Comparison of ENCODE assay signal across 23 cellular contexts in genomic region chr1:169468982-169469381, GRCh38. TPM values are rescaled to one million over a fixed set of nuclear protein-coding genes. Genes with fewer than 3 reads are reported as not detected.
DNase-seq lines count a peak whose midpoint lies in the region; ATAC-seq and TF ChIP-seq lines count a peak whose summit lies in the region.
"Had no signal": no experiment of that assay in that cellular context is flagged by ENCODE, and none has a peak within 500 bp of the region (broad histone marks: within the 10 kb centered on the region; RNA-seq: fewer than 3 reads in every experiment).

No MANE protein-coding gene starts in this region.

- ATAC-seq in SK-N-SH treated with all-trans-retinoic acid at 6 μM for 48 hours (no peak), HG02759 (IDR thresholded peaks at IDR 0.05; ENCODE audit: unreplicated experiment) (no peak), natural killer cell (no peak)
- ATAC-seq in stimulated activated effector memory CD8-positive, alpha-beta T cell treated with anti-CD3 and anti-CD28 coated beads, Interleukin-12 subunit alpha, Interleukin-12 subunit beta, amount 100 ng/mL, for 72 hours, result peak; percentile 51
- ATAC-seq: GM12878, Panc1, Right ventricle myocardium inferior had no signal

- peaks cover 6 to 32% of the 10 kb centered on the region in 2 experiments for H3K36me3 ChIP-seq in SK-N-SH (replicated peaks in 1 of 2; ENCODE audit: control insufficient read depth in 1 of 2, insufficient read depth in 2 of 2, low read length in 1 of 2)

- H2AFZ ChIP-seq in SK-N-SH (ENCODE audit: low read depth), result no peak overlapping the region

- H3K4me2 ChIP-seq in SK-N-SH, result no peak overlapping the region
- H3K4me2 ChIP-seq: BLaER1 treated with 17β-estradiol and CSF1 and Interleukin-3, amounts not matched to agents 10 nM and 100 nM had no signal

- H3K36me3 Mint-ChIP-seq in stimulated activated effector memory CD8-positive, alpha-beta T cell treated with anti-CD3 and anti-CD28 coated beads, Interleukin-12 subunit alpha, Interleukin-12 subunit beta, amount 100 ng/mL, for 72 hours, result peaks cover 19% of the 10 kb centered on the region
- no peaks in the 10 kb centered on the region for H3K36me3 Mint-ChIP-seq in natural killer cell

- TF ChIP-seq RAD21 in SK-N-SH (IDR thresholded peaks at IDR 0.05; ENCODE audit: low read length), result no peak

- TF ChIP-seq EP300 in SK-N-SH (IDR thresholded peaks at IDR 0.05; ENCODE audit: borderline replicate concordance in 1 of 2, low read depth in 1 of 2, low read length in 1 of 2), result no peak

- H3K9me3 Mint-ChIP-seq in stimulated activated effector memory CD8-positive, alpha-beta T cell treated with anti-CD3 and anti-CD28 coated beads, Interleukin-12 subunit alpha, Interleukin-12 subunit beta, amount 100 ng/mL, for 72 hours, result no peaks in the 10 kb centered on the region
- H3K9me3 Mint-ChIP-seq in natural killer cell, result no peaks in the 10 kb centered on the region
- H3K9me3 Mint-ChIP-seq: CD8-positive, alpha-beta memory T cell had no signal

- no peaks in the 10 kb centered on the region for H3F3A ChIP-seq in SK-N-SH (replicated peaks; ENCODE audit: insufficient read depth)

- no peaks in the 10 kb centered on the region for H3K4me1 Mint-ChIP-seq in stimulated activated effector memory CD8-positive, alpha-beta T cell treated with anti-CD3 and anti-CD28 coated beads, Interleukin-12 subunit alpha, Interleukin-12 subunit beta, amount 100 ng/mL, for 72 hours
- H3K4me1 Mint-ChIP-seq in natural killer cell, result no peaks in the 10 kb centered on the region
- H3K4me1 Mint-ChIP-seq: CD8-positive, alpha-beta memory T cell had no signal

- H4K20me1 ChIP-seq in SK-N-SH (ENCODE audit: insufficient read depth), result no peaks in the 10 kb centered on the region
- H4K20me1 ChIP-seq: BLaER1 treated with 17β-estradiol and CSF1 and Interleukin-3, amounts not matched to agents 10 nM and 100 nM had no signal

- TF ChIP-seq CTCF in SK-N-SH (IDR thresholded peaks at IDR 0.05) (no peak), choroid plexus epithelial cell (conservative IDR thresholded peaks at IDR 0.05; ENCODE audit: low read depth, low read length) (no peak), natural killer cell (IDR thresholded peaks at IDR 0.05) (no peak)

- H3K9me2 ChIP-seq in SK-N-SH, result no peaks in the 10 kb centered on the region

- CTCF ChIA-PET in SK-N-SH (lab: Yijun Ruan, JAX), result interaction anchor here (1.3 to 2.1 kb wide), 3 partner anchors 8 to 243 kb away, joined by 3 to 14 read pairs (median 4); no protein-coding TSS in a partner anchor

- H3K79me2 ChIP-seq in SK-N-SH (ENCODE audit: insufficient read depth), result no peaks in the 10 kb centered on the region

- H3K27me3 ChIP-seq in SK-N-SH (ENCODE audit: insufficient read depth), result no peaks in the 10 kb centered on the region
- H3K27me3 ChIP-seq: BLaER1 treated with 17β-estradiol and CSF1 and Interleukin-3, amounts not matched to agents 10 nM and 100 nM had no signal

- intact Hi-C loops in natural killer cell (cut with micrococcal nuclease), result loop anchor here (5.0 kb wide), 1 partner anchor 78 kb away; no protein-coding TSS in a partner anchor

- H3K4me3 ChIP-seq in SK-N-SH (ENCODE audit: low read depth in 2 of 2, low read length in 1 of 2) (no peak overlapping the region), choroid plexus epithelial cell (ENCODE audit: low read depth, low read length) (no peak overlapping the region)
- H3K4me3 ChIP-seq: BLaER1 treated with 17β-estradiol and CSF1 and Interleukin-3, amounts not matched to agents 10 nM and 100 nM; GM12878; SK-N-MC had no signal

- H3K27me3 Mint-ChIP-seq in natural killer cell (ENCODE audit: low read depth in 2 of 2), result no peaks in the 10 kb centered on the region
- H3K27me3 Mint-ChIP-seq: CD8-positive, alpha-beta memory T cell had no signal

- H3K9ac ChIP-seq in SK-N-SH, result no peak overlapping the region
- H3K9ac ChIP-seq: BLaER1 treated with 17β-estradiol and CSF1 and Interleukin-3, amounts not matched to agents 10 nM and 100 nM had no signal

- no peak overlapping the region for H3K27ac Mint-ChIP-seq in stimulated activated effector memory CD8-positive, alpha-beta T cell treated with anti-CD3 and anti-CD28 coated beads, Interleukin-12 subunit alpha, Interleukin-12 subunit beta, amount 100 ng/mL, for 72 hours
- H3K27ac Mint-ChIP-seq in natural killer cell, result no peak overlapping the region

- H3K9me3 ChIP-seq in SK-N-SH, result no peaks in the 10 kb centered on the region
- H3K9me3 ChIP-seq: BLaER1 treated with 17β-estradiol and CSF1 and Interleukin-3, amounts not matched to agents 10 nM and 100 nM had no signal

- no peak overlapping the region for H3K27ac ChIP-seq in SK-N-SH (ENCODE audit: low read depth in 2 of 2, low read length in 1 of 2)
- H3K27ac ChIP-seq: BLaER1 treated with 17β-estradiol and CSF1 and Interleukin-3, amounts not matched to agents 10 nM and 100 nM; SK-N-MC had no signal

- H3K4me1 ChIP-seq in SK-N-SH (ENCODE audit: control insufficient read depth in 1 of 2, insufficient read depth in 2 of 2, low read depth in 1 of 2, low read length in 1 of 2), result no peaks in the 10 kb centered on the region; a peak in 1 of 4 replicates

- H3K4me3 Mint-ChIP-seq in stimulated activated effector memory CD8-positive, alpha-beta T cell treated with anti-CD3 and anti-CD28 coated beads, Interleukin-12 subunit alpha, Interleukin-12 subunit beta, amount 100 ng/mL, for 72 hours, result no peak overlapping the region
- H3K4me3 Mint-ChIP-seq in natural killer cell, result no peak overlapping the region
- H3K4me3 Mint-ChIP-seq: CD8-positive, alpha-beta memory T cell had no signal

- no peak for DNase-seq in SK-N-SH
- peak; percentile 51 for DNase-seq in M059J (ENCODE audit: low read depth)
- peak; percentile 13 for DNase-seq in choroid plexus epithelial cell (ENCODE audit: low read depth)
- DNase-seq in stimulated activated effector memory CD8-positive, alpha-beta T cell treated with anti-CD3 and anti-CD28 coated beads, Interleukin-12 subunit alpha, Interleukin-12 subunit beta, amount 100 ng/mL, for 72 hours (ENCODE audit: low spot score in 2 of 2), result no peak
- no peak for DNase-seq in natural killer cell
- no peak for DNase-seq in A172 (ENCODE audit: low spot score)
- DNase-seq: 8988T; CD8-positive, alpha-beta memory T cell; DMS79; GDM1; GOT3; MV-4-11; NCI-H1417; NCI-H2029; NCI-H510A; NCI-H82 had no signal

- POLR2A ChIA-PET in SK-N-SH (lab: Yijun Ruan, JAX), result no interaction called here

TF ChIP-seq in SK-N-SH, 30 proteins besides CTCF, POLR2A, EP300 and RAD21:
- TF ChIP-seq FOSL2 (IDR thresholded peaks at IDR 0.05; ENCODE audit: borderline replicate concordance, low read depth) (0 out of 2 replicates have a peak, but pooled peaks have one; percentile 9), MXI1 (IDR thresholded peaks at IDR 0.05; ENCODE audit: low read depth, low read length) (no peak), MEF2A (IDR thresholded peaks at IDR 0.05; ENCODE audit: borderline replicate concordance, low read depth) (no peak), JUND (IDR thresholded peaks at IDR 0.05) (peak; percentile 10; the same call in 1 of the 2 replicates), RCOR1 (IDR thresholded peaks at IDR 0.05; ENCODE audit: low read length) (no peak), MAX (IDR thresholded peaks at IDR 0.05; ENCODE audit: low read depth) (no peak)

TF ChIP-seq in SK-N-SH treated with all-trans-retinoic acid at 6 μM for 48 hours, 23 proteins besides CTCF, POLR2A, EP300 and RAD21:
- no peak for TF ChIP-seq SNAI2 (CRISPR knock-in tag; IDR thresholded peaks at IDR 0.05)
- no peak for TF ChIP-seq ZNF8 (CRISPR knock-in tag; IDR thresholded peaks at IDR 0.05)
- no peak for TF ChIP-seq PATZ1 (CRISPR knock-in tag; IDR thresholded peaks at IDR 0.05; ENCODE audit: borderline replicate concordance)

RNA-seq across cellular contexts. Expression of gene SLC19A2, which starts 16.8 kb away (rescaled TPM):
- polyA plus RNA-seq in SK-N-SH (2012; rRNA removed), result 3.4 and 5.5 TPM in 2 replicates
- 3.9 and 4.3 TPM in 2 replicates for polyA plus RNA-seq in SK-N-SH (2012; cell fraction: cytosol; rRNA removed)
- 2.7 and 6.1 TPM in 2 replicates for polyA plus RNA-seq in SK-N-SH (2012; cell fraction: nucleus; rRNA removed)
- total RNA-seq in M059J (2014; rRNA removed; shearing (Covaris generic)), result 8.1 and 10.4 TPM in 2 replicates
- 1 to 10 TPM; 5.0 to 6.3 (median 5.3) TPM for total RNA-seq in natural killer cell
- 8.4 and 9.6 TPM in 2 replicates for total RNA-seq in A172 (2014; rRNA removed; shearing (Covaris generic))

RNA-seq across cellular contexts. Expression of gene CCDC181, which starts 41.7 kb away (rescaled TPM):
- 1.2 TPM in 2 replicates for polyA plus RNA-seq in SK-N-SH (2012; rRNA removed)
- polyA plus RNA-seq in SK-N-SH (2012; cell fraction: cytosol; rRNA removed), result 2.1 and 2.5 TPM in 2 replicates
- polyA plus RNA-seq in SK-N-SH (2012; cell fraction: nucleus; rRNA removed), result 0.40 and 1.0 TPM in 2 replicates
- 0.37 and 1.4 TPM in 2 replicates for total RNA-seq in M059J (2014; rRNA removed; shearing (Covaris generic))
- not detected for total RNA-seq in natural killer cell
- 0.24 and 0.60 TPM in 2 replicates for total RNA-seq in A172 (2014; rRNA removed; shearing (Covaris generic))
- total RNA-seq: GM12878 had no signal
- polyA plus RNA-seq: CD8-positive, alpha-beta memory T cell; GM12878 had no signal

Comparison
In these comparisons a context has a peak if more than half of its experiments do, and no peak if none do; other contexts are left out.
1. DNase-seq: peak in M059J (single experiment) and choroid plexus epithelial cell (single experiment); none in SK-N-SH (single experiment), stimulated activated effector memory CD8-positive, alpha-beta T cell treated with anti-CD3 and anti-CD28 coated beads, Interleukin-12 subunit alpha, Interleukin-12 subunit beta, amount 100 ng/mL, for 72 hours (0 of 2), natural killer cell (single experiment) and A172 (single experiment).